9 cellular contexts compared by ENCODE assay signal in the genomic region with DNA sequence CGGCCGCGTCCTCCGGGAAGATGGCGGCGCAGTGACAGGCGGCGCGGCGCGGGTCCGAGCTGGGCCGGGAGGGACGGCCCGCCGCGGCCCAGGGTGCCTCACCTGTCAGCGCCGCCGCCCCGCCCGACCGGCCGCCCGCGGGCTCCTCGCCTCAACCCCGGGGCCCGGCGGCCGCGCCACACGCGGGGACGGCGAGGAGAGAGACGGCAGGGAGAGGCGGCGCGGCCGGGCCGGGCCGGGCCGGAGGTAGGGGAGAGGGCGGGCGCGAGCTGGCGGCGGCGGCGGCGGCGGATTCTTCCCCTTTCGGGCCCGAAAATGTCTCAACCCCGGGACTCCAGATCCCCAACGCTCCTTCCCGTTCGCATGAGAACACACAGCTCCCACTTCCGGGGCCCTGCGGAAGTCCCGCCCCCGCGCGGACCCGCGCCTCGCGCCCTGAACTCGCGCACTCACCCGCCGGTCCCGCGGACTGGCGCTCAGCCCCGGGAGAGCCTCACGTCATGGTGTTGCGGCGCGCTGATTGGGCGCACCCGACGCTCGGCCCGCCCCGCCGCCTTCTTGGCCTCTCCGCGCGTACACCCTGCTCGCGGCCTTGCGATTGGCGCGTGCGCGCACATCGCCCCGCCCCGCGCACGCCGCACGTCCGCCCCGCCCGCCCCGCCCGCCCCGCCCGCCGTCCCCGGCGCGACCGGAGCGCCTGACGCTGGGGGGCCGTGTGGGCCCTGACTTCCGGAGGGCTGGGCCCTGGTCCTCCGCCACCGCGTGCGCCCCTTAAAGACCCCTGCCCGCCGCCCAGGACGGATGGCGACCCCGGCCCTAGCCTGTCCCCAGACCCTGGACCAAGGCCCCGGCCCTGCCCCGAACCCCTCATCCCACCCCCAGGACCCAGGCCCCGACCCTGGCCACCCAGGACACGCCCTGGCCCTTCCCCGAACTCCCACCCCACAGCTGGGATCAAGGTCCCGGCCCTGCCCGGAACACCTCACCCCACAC. TPM values are rescaled to one million over a fixed set of nuclear protein-coding genes. Genes with fewer than 3 reads are reported as not detected.
DNase-seq lines count a peak whose midpoint lies in the region; ATAC-seq, FAIRE-seq and TF ChIP-seq lines count a peak whose summit lies in the region.
"Had no signal": no experiment of that assay in that cellular context is flagged by ENCODE, and none has a peak within 500 bp of the region (broad histone marks: within the 10 kb centered on the region; RNA-seq: fewer than 3 reads in every experiment).

A gene (minus strand): TSS at position 380 of the 993 bp plus-strand sequence. CDS start 45,984 bp downstream, outside the sequence.

- H3K4me2 ChIP-seq in keratinocyte (ENCODE audit: control insufficient read depth, extremely low read depth, insufficient read depth, low read depth, low read length): peak within 1 kb of the TSS; percentile 98

- H3K9ac ChIP-seq in keratinocyte (ENCODE audit: control insufficient read depth, extremely low read depth, insufficient read depth, low read length): peak within 1 kb of the TSS; percentile 81

- no peaks in the 10 kb centered on the region for H3K27me3 ChIP-seq in keratinocyte (ENCODE audit: control insufficient read depth, extremely low read depth, insufficient read depth, low read length)

- H3K36me3 ChIP-seq in keratinocyte (ENCODE audit: control insufficient read depth in 2 of 2, extremely low read depth in 1 of 2, insufficient read depth in 2 of 2, low read length in 2 of 2): peaks cover 2 to 4% of the 10 kb centered on the region in 2 experiments

- H3K79me2 ChIP-seq in keratinocyte (ENCODE audit: control insufficient read depth, insufficient read depth, low read length): peaks cover 44% of the 10 kb centered on the region

- FAIRE-seq in keratinocyte (lab: Jason Lieb, UNC): no peak
- FAIRE-seq: endometrium had no signal

- no peaks in the 10 kb centered on the region for H3K9me3 ChIP-seq in keratinocyte (ENCODE audit: control insufficient read depth, low read depth, low read length)

- peak within 1 kb of the TSS; percentile 66 for H3K27ac ChIP-seq in keratinocyte (ENCODE audit: control insufficient read depth, insufficient read depth, low read length)

- peak; percentile 98 for DNase-seq in Ammon's horn (ENCODE audit: low spot score)
- peak; percentile 97 for DNase-seq in GM19238 (ENCODE audit: insufficient read length, low spot score)
- DNase-seq in NCI-H510A (lab: John Stamatoyannopoulos, UW): peak; percentile 86
- peak; percentile 96 for DNase-seq in activated CD4-positive, alpha-beta T cell treated with anti-CD3 and anti-CD28 coated beads for 1 hour
- peak; percentile 71 to 90 for DNase-seq in cerebellar nuclear complex (lab: John Stamatoyannopoulos, UW)
- peak; percentile 62 for DNase-seq in keratinocyte (ENCODE audit: low read depth, low spot score)
- DNase-seq in stimulated activated CD4-positive, alpha-beta T cell treated with anti-CD3 and anti-CD28 coated beads, Interleukin-12 subunit alpha, Interleukin-12 subunit beta, amount 100 ng/mL, for 48 hours (ENCODE audit: low read depth in 2 of 3, low spot score in 1 of 3): peak; percentile 94

- TF ChIP-seq CTCF in keratinocyte (optimal IDR thresholded peaks at IDR 0.05 in 1 of 3, IDR thresholded peaks at IDR 0.05 in 1 of 3, conservative IDR thresholded peaks at IDR 0.05 in 1 of 3; ENCODE audit: extremely low read depth in 1 of 3, insufficient read depth in 2 of 3, low read length in 3 of 3): no peak

- dilution Hi-C loops in keratinocyte (cut with MboI; ENCODE audit: extremely low pct_ligation_motif_present, low sequenced_read_pairs): no loop called here

- peaks cover 11% of the 10 kb centered on the region for H3K4me1 ChIP-seq in keratinocyte (ENCODE audit: control insufficient read depth, extremely low read depth, insufficient read depth, low read length)

- peak; percentile 92 for ATAC-seq in HG03439 (IDR thresholded peaks at IDR 0.05; ENCODE audit: unreplicated experiment)

- peak within 1 kb of the TSS; percentile 77 to 84 (median 84) for H3K4me3 ChIP-seq in keratinocyte (ENCODE audit: control insufficient read depth in 2 of 3, extremely low read depth in 1 of 3, insufficient read depth in 2 of 3, low read depth in 1 of 3, low read length in 3 of 3)

- peaks cover 36% of the 10 kb centered on the region for H4K20me1 ChIP-seq in keratinocyte (ENCODE audit: control insufficient read depth, extremely low read depth, insufficient read depth, low read length)

- H2AFZ ChIP-seq in keratinocyte (ENCODE audit: control insufficient read depth, low read length): no peak within 1 kb of the TSS

- H3K9me1 ChIP-seq in keratinocyte (ENCODE audit: control insufficient read depth, extremely low read depth, insufficient read depth, low read length): peaks cover 3% of the 10 kb centered on the region

RNA-seq across cellular contexts. Expression of the gene that starts here (rescaled TPM):
- polyA plus RNA-seq in keratinocyte: 34.6 to 46.0 TPM (median 39.4 TPM) in 3 replicates
- polyA plus RNA-seq in keratinocyte (2011; ENCODE audit: low read depth): 31.2 TPM
- polyA plus RNA-seq in keratinocyte (2011; cell fraction: cytosol; rRNA removed): 22.4 and 26.9 TPM in 2 replicates
- 64.3 and 67.1 TPM in 2 replicates for polyA plus RNA-seq in keratinocyte (2011; cell fraction: nucleus; rRNA removed)
- polyA plus RNA-seq in keratinocyte (2012; ENCODE audit: low replicate concordance): 29.2 and 34.5 TPM in 2 replicates
- polyA minus RNA-seq in keratinocyte: 58.2 to 83.7 TPM (median 71.4 TPM) in 3 replicates
- 55.8 TPM for polyA minus RNA-seq in keratinocyte (2011; cell fraction: cytosol; rRNA and poly(A)+ RNA removed)
- 71.9 and 117 TPM in 2 replicates for polyA minus RNA-seq in keratinocyte (2011; cell fraction: nucleus; rRNA and poly(A)+ RNA removed)

Comparison
In these comparisons a context has a peak if more than half of its experiments do, and no peak if none do; other contexts are left out.
1. Peak in every context shown above with its lines: DNase-seq, ATAC-seq, H3K4me3 ChIP-seq and H3K27ac ChIP-seq.